In genomic region chr20:2468581-2469407, GRCh38 we compare ENCODE assay signal across 10 cellular contexts. TPM values are rescaled to one million over a fixed set of nuclear protein-coding genes. Genes with fewer than 3 reads are reported as not detected.
A peak's percentile ranks its signal among the peaks of the same experiment; 100 is the strongest.
DNase-seq lines count a peak whose midpoint lies in the region; ATAC-seq and TF ChIP-seq lines count a peak whose summit lies in the region.
"Had no signal": no experiment of that assay in that cellular context is flagged by ENCODE, and none has a peak within 500 bp of the region (broad histone marks: within the 10 kb centered on the region; RNA-seq: fewer than 3 reads in every experiment).

No MANE protein-coding gene starts in this region.

- BruUV-seq in MCF 10A (replicated peaks; lab: Mats Ljungman, UMichigan) = no TSS peak

- H3K4me1 Mint-ChIP-seq in IgD-negative memory B cell (peaks cover 19 to 29% (median 28%) of the 10 kb centered on the region in 3 donors), MCF 10A (ENCODE audit: insufficient read depth, unreplicated experiment) (peaks cover 50% of the 10 kb centered on the region), mesothelial cell of epicardium (peaks cover 29% of the 10 kb centered on the region)

- TF ChIP-seq CTCF in BJ (IDR thresholded peaks at IDR 0.05; ENCODE audit: insufficient read depth, low read depth, low read length) (no peak), MCF 10A (IDR thresholded peaks at IDR 0.05; ENCODE audit: unreplicated experiment) (no peak), mesothelial cell of epicardium (IDR thresholded peaks at IDR 0.05; ENCODE audit: unreplicated experiment) (no peak), mucosa of descending colon (IDR thresholded peaks at IDR 0.05) (no peak)

- peaks cover 14% of the 10 kb centered on the region for H3K4me1 ChIP-seq in mucosa of descending colon (ENCODE audit: low read depth)

- POLR2A ChIA-PET in BJ (lab: Charles Lee) = no interaction called here
- POLR2A ChIA-PET in MCF 10A (lab: Yijun Ruan, JAX) = interaction anchor here (0.5 to 5.1 kb wide), 16 partner anchors 8 to 705 kb away, joined by 3 to 75 read pairs (median 4); partner anchors contain the start of genes IDH3B, LZTS3, NOP56 and ZNF343

- H3K27ac Mint-ChIP-seq in IgD-negative memory B cell (peak overlapping the region in 2 of 3 donors; percentile 47 to 88), MCF 10A (ENCODE audit: low read depth, unreplicated experiment) (peak overlapping the region; percentile 100), mesothelial cell of epicardium (peak overlapping the region; percentile 66)

- no peaks in the 10 kb centered on the region for H3K9me3 ChIP-seq in mucosa of descending colon

- H3K4me3 Mint-ChIP-seq in IgD-negative memory B cell (peak overlapping the region; percentile 60 to 85 (median 80)), MCF 10A (ENCODE audit: unreplicated experiment) (peak overlapping the region; percentile 96), mesothelial cell of epicardium (peak overlapping the region; percentile 99)

- CTCF ChIA-PET in BJ (lab: Yijun Ruan, JAX) (interaction anchor here (0.8 to 2.4 kb wide), 5 partner anchors 12 to 118 kb away, joined by 3 to 6 read pairs (median 5); no protein-coding TSS in a partner anchor), MCF 10A (lab: Yijun Ruan, JAX) (interaction anchor here (0.5 to 6.8 kb wide), 15 partner anchors 11 to 704 kb away, joined by 3 to 62 read pairs (median 5); no protein-coding TSS in a partner anchor)

- H3K27me3 ChIP-seq in BJ (ENCODE audit: control insufficient read depth, insufficient read depth, low read length) = no peaks in the 10 kb centered on the region

- ATAC-seq in mucosa of descending colon = no peak

- DNase-seq in BJ (ENCODE audit: low read depth) (no peak), MCF 10A (ENCODE audit: unreplicated experiment) (no peak), mesothelial cell of epicardium (ENCODE audit: low spot score in 2 of 2, unreplicated experiment in 2 of 2) (no peak), epidermal melanocyte (ENCODE audit: insufficient read length, low spot score) (no peak), HuH-7 (ENCODE audit: low spot score) (no peak), mucosa of descending colon (no peak)
- no peak for DNase-seq in stimulated activated CD4-positive, alpha-beta T cell treated with anti-CD3 and anti-CD28 coated beads, Interleukin-12 subunit alpha, Interleukin-12 subunit beta, amount 100 ng/mL, for 4 hours
- DNase-seq: anterior cingulate cortex, NCI-H1092 had no signal

- H3K4me3 ChIP-seq in BJ (ENCODE audit: low read depth, low read length) (peak overlapping the region; percentile 95), mucosa of descending colon (no peak overlapping the region)

- H3K36me3 ChIP-seq in BJ (ENCODE audit: control insufficient read depth, insufficient read depth, low read length) (peaks cover 21% of the 10 kb centered on the region), mucosa of descending colon (ENCODE audit: low read depth) (peaks cover 7% of the 10 kb centered on the region)

- H3K27me3 Mint-ChIP-seq in IgD-negative memory B cell = no peaks in the 10 kb centered on the region
- no peaks in the 10 kb centered on the region for H3K27me3 Mint-ChIP-seq in MCF 10A (ENCODE audit: insufficient read depth, unreplicated experiment)
- no peaks in the 10 kb centered on the region for H3K27me3 Mint-ChIP-seq in mesothelial cell of epicardium (ENCODE audit: low read depth)

- intact Hi-C loops in MCF 10A (cut with micrococcal nuclease) (no loop called here), mucosa of descending colon (cut with DNase I, micrococcal nuclease) (no loop called here)

- H3K9me3 Mint-ChIP-seq in IgD-negative memory B cell (no peaks in the 10 kb centered on the region), MCF 10A (ENCODE audit: unreplicated experiment) (no peaks in the 10 kb centered on the region), mesothelial cell of epicardium (peaks cover 12% of the 10 kb centered on the region)

- H3K36me3 Mint-ChIP-seq in IgD-negative memory B cell = peaks cover 13% of the 10 kb centered on the region
- H3K36me3 Mint-ChIP-seq in MCF 10A (ENCODE audit: insufficient read depth, unreplicated experiment) = peaks cover 59% of the 10 kb centered on the region
- H3K36me3 Mint-ChIP-seq in mesothelial cell of epicardium = peaks cover 25% of the 10 kb centered on the region

RNA-seq across cellular contexts. Expression of gene SNRPB, which starts 1.8 kb away (rescaled TPM):
- 149 and 178 TPM in 2 replicates for polyA plus RNA-seq in BJ (2011; rRNA removed)
- polyA minus RNA-seq in BJ (2011; rRNA and poly(A)+ RNA removed) = 32.4 and 46.4 TPM in 2 replicates
- polyA plus RNA-seq in IgD-negative memory B cell = 334 TPM
- 236 and 240 TPM in 2 replicates for total RNA-seq in MCF 10A (2022)
- total RNA-seq in mesothelial cell of epicardium = 144 to 155 TPM (median 146 TPM) in 3 replicates
- 100 to 1,000 TPM in 1 of 3 donors, 10 to 100 TPM in 2; 84.2 to 143 (median 94.6) TPM for total RNA-seq in mucosa of descending colon

RNA-seq across cellular contexts. Expression of gene ZNF343, which starts 39.9 kb away (rescaled TPM):
- polyA plus RNA-seq in BJ (2011; rRNA removed) (8.2 and 9.8 TPM in 2 replicates), IgD-negative memory B cell (8.5 TPM)
- 9.0 and 14.1 TPM in 2 replicates for polyA minus RNA-seq in BJ (2011; rRNA and poly(A)+ RNA removed)
- total RNA-seq in MCF 10A (2022) (16.6 and 17.5 TPM in 2 replicates), mesothelial cell of epicardium (12.0 to 17.3 TPM (median 14.4 TPM) in 3 replicates), mucosa of descending colon (10 to 100 TPM in 1 of 3 donors, 1 to 10 TPM in 2; 6.9 to 12.1 (median 9.8) TPM)
